Comparison of ENCODE assay signal across 1 cellular context in genomic region chr16:15891508-15891907, GRCh38.
TF ChIP-seq lines count a peak whose summit lies in the region.

No MANE protein-coding gene starts in this region.

TF ChIP-seq in IMR-90, 13 proteins besides CTCF, POLR2A, EP300 and RAD21 (continued from another document):
- no peak for TF ChIP-seq NFE2L2 (IDR thresholded peaks at IDR 0.05; ENCODE audit: low read depth, low read length)
